9 cellular contexts compared by ENCODE assay signal in the genomic region with DNA sequence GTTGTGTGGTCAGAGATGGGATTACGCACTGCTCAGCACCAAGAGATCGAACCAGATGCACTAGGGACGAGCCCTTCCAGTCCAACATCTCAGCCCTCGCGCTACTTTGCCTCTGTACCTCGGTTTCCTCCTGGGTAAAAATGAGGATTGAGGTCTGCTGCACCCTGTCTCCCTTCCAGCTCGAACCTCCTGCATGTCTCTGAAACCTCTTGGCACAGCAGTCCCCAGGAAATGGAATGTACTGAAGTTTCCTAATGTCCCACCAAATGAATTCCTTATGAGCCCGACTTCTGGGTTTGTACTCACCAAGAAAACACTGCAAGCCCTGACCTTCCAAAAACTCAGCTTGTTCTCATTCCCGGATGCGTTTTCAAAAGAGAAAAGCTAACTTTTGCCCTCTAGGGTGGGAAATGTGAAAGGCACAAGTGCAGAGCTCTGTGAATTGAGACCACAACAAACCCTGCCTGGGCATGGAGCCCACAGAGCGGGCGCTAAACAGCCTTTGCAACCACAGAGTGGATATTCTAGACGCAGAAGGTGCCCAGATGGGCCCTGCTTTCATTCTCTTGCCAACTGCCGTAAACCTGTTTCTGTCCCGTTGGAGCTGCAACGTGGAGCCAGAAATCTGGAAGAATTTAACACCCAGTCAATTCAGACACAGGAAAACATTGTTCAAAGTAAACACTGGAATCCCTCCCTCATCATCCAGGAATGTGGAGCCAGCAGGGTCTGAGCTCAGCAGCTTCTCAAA. TPM values are rescaled to one million over a fixed set of nuclear protein-coding genes. Genes with fewer than 3 reads are reported as not detected.
DNase-seq lines count a peak whose midpoint lies in the region; ATAC-seq, FAIRE-seq and TF ChIP-seq lines count a peak whose summit lies in the region.
"Had no signal": no experiment of that assay in that cellular context is flagged by ENCODE, and none has a peak within 500 bp of the region (broad histone marks: within the 10 kb centered on the region; RNA-seq: fewer than 3 reads in every experiment).

No MANE protein-coding gene starts in this region.

- no peaks in the 10 kb centered on the region for H3K79me2 ChIP-seq in endothelial cell of umbilical vein (ENCODE audit: control insufficient read depth, insufficient read depth, low read length)

- H3K4me1 ChIP-seq in endothelial cell of umbilical vein (ENCODE audit: control insufficient read depth, extremely low read depth, insufficient read depth, low read length) (peaks cover 12% of the 10 kb centered on the region), aorta (ENCODE audit: control insufficient read depth in 1 of 2, insufficient read depth in 2 of 2, low read length in 2 of 2) (peaks cover 0 to 5% of the 10 kb centered on the region in 2 donors)

- CTCF ChIA-PET in endothelial cell of umbilical vein (lab: Charles Lee) = interaction anchor here (0.8 to 2.3 kb wide), 9 partner anchors 12 to 200 kb away, joined by 3 to 19 read pairs (median 7); no protein-coding TSS in a partner anchor

- ATAC-seq in Right ventricle myocardium inferior = peak; percentile 71
- ATAC-seq in aorta (ENCODE audit: low FRiP score) = peak; percentile 78
- no peak for ATAC-seq in GM21528 (IDR thresholded peaks at IDR 0.05; ENCODE audit: low FRiP score, unreplicated experiment)

- no peak overlapping the region for H3K27ac ChIP-seq in endothelial cell of umbilical vein (ENCODE audit: insufficient read depth, low read depth, low read length)
- peak overlapping the region; percentile 31 to 83 for H3K27ac ChIP-seq in aorta (ENCODE audit: low read depth in 1 of 2, low read length in 2 of 2)
- H3K27ac ChIP-seq: C4-2B had no signal

- H3K9me3 ChIP-seq in endothelial cell of umbilical vein (replicated peaks; ENCODE audit: control insufficient read depth, insufficient read depth, low read length) (no peaks in the 10 kb centered on the region), aorta (ENCODE audit: control insufficient read depth, low read length) (peaks cover 1% of the 10 kb centered on the region)

- H3K27me3 ChIP-seq in endothelial cell of umbilical vein (ENCODE audit: control insufficient read depth in 2 of 2, insufficient read depth in 2 of 2, low read length in 2 of 2) (no peaks in the 10 kb centered on the region), aorta (ENCODE audit: control insufficient read depth in 1 of 2, insufficient read depth in 2 of 2, low read length in 1 of 2) (no peaks in the 10 kb centered on the region)

- no peaks in the 10 kb centered on the region for H3K36me3 ChIP-seq in endothelial cell of umbilical vein (ENCODE audit: control insufficient read depth in 2 of 2, extremely low read depth in 1 of 2, insufficient read depth in 2 of 2, low read length in 2 of 2)
- H3K36me3 ChIP-seq in aorta (ENCODE audit: control insufficient read depth in 1 of 2, insufficient read depth in 2 of 2, low read length in 1 of 2) = peaks cover 0 to 2% of the 10 kb centered on the region in 2 donors

- no peaks in the 10 kb centered on the region for H4K20me1 ChIP-seq in endothelial cell of umbilical vein (replicated peaks; ENCODE audit: control insufficient read depth, extremely low read depth, insufficient read depth, low read length)

- 17 to 21% methylated on average over 16 of the region's 16 CpGs for WGBS in aorta, 2 donors

- H3K9me1 ChIP-seq in endothelial cell of umbilical vein (replicated peaks; ENCODE audit: control insufficient read depth, extremely low read depth, insufficient read depth, low read length) = no peaks in the 10 kb centered on the region

- TF ChIP-seq CTCF in endothelial cell of umbilical vein (IDR thresholded peaks at IDR 0.05; ENCODE audit: extremely low read depth in 1 of 2, insufficient read depth in 1 of 2, low read depth in 1 of 2, low read length in 2 of 2) = peak in 1 of 2 donors; percentile 22

- DNase-seq in Right ventricle myocardium inferior (ENCODE audit: missing footprints) = no peak
- no peak for DNase-seq in cardiac septum (ENCODE audit: low spot score)
- DNase-seq in endothelial cell of umbilical vein (ENCODE audit: low read depth, low spot score) = peak; percentile 62
- peak; percentile 37 for DNase-seq in mucosa of gallbladder (ENCODE audit: low spot score)
- peak; percentile 71 to 79 for DNase-seq in aorta
- no peak for DNase-seq in DMS53 (lab: John Stamatoyannopoulos, UW)
- DNase-seq in HT-29 (ENCODE audit: low spot score) = no peak

- no TSS peak for BruUV-seq in endothelial cell of umbilical vein (replicated peaks; lab: Mats Ljungman, UMichigan)

- H2AFZ ChIP-seq in endothelial cell of umbilical vein (ENCODE audit: low read depth, low read length) = peak overlapping the region; percentile 36

- no peak for TF ChIP-seq POLR2A in endothelial cell of umbilical vein (IDR thresholded peaks at IDR 0.05; ENCODE audit: low read depth, low read length)

- FAIRE-seq in endothelial cell of umbilical vein (lab: Jason Lieb, UNC) = peak; percentile 63

- POLR2A ChIA-PET in endothelial cell of umbilical vein (lab: Charles Lee) = no interaction called here

- intact Hi-C loops in Right ventricle myocardium inferior (cut with DNase I) (loop anchor here (5.0 kb wide), 2 partner anchors 45 to 195 kb away; no protein-coding TSS in a partner anchor), cardiac septum (cut with DNase I) (loop anchor here (2.0 kb wide), 1 partner anchor 196 kb away; no protein-coding TSS in a partner anchor), endothelial cell of umbilical vein (cut with micrococcal nuclease) (no loop called here), aorta (cut with DNase I) (loop anchor here in 1 of 2 donors (5.0 kb wide), 1 partner anchor 45 kb away; no protein-coding TSS in a partner anchor)

- peak overlapping the region; percentile 24 for H3K9ac ChIP-seq in endothelial cell of umbilical vein (replicated peaks; ENCODE audit: extremely low read depth, insufficient read depth, low read length)

- dilution Hi-C loops in endothelial cell of umbilical vein (cut with MboI; ENCODE audit: extremely low pct_ligation_motif_present, low sequenced_read_pairs) = no loop called here

- H3K4me3 ChIP-seq in endothelial cell of umbilical vein (replicated peaks in 1 of 3; ENCODE audit: insufficient read depth in 1 of 3, low read depth in 1 of 3, low read length in 3 of 3) (no peak overlapping the region), aorta (ENCODE audit: low read length in 2 of 2) (no peak overlapping the region)

- peak overlapping the region; percentile 23 for H3K4me2 ChIP-seq in endothelial cell of umbilical vein (ENCODE audit: insufficient read depth, low read length)

TF ChIP-seq in endothelial cell of umbilical vein, 7 proteins besides CTCF, POLR2A, EP300 and RAD21:
- TF ChIP-seq MAX (IDR thresholded peaks at IDR 0.05; ENCODE audit: insufficient read depth, insufficient read length) = no peak
- no peak for TF ChIP-seq JUN (IDR thresholded peaks at IDR 0.05; ENCODE audit: borderline replicate concordance, insufficient read depth, insufficient read length, low read depth)
- TF ChIP-seq FOS (IDR thresholded peaks at IDR 0.05; ENCODE audit: borderline replicate concordance, insufficient read depth, low read length) = no peak
- TF ChIP-seq GATA2 (IDR thresholded peaks at IDR 0.05; ENCODE audit: insufficient read depth, insufficient read length, low read depth, low read length) = no peak
- TF ChIP-seq EZH2 (IDR thresholded peaks at IDR 0.05; ENCODE audit: borderline replicate concordance, low read depth, low read length, severe bottlenecking) = no peak

RNA-seq across cellular contexts. Expression of gene CDRT4, which starts 10.3 kb away (rescaled TPM):
- 1.8 TPM for total RNA-seq in Right ventricle myocardium inferior
- 1.8 TPM for total RNA-seq in cardiac septum
- 11.6 and 13.6 TPM in 2 replicates for total RNA-seq in endothelial cell of umbilical vein
- 11.5 and 14.3 TPM in 2 replicates for polyA plus RNA-seq in endothelial cell of umbilical vein
- 2.1 and 2.5 TPM in 2 replicates for polyA plus RNA-seq in endothelial cell of umbilical vein (2011; cell fraction: cytosol; rRNA removed)
- polyA plus RNA-seq in endothelial cell of umbilical vein (2011; cell fraction: nucleus; rRNA removed) = 86.8 and 118 TPM in 2 replicates
- 1.4 and 2.0 TPM in 2 replicates for polyA plus RNA-seq in endothelial cell of umbilical vein (2012)
- polyA minus RNA-seq in endothelial cell of umbilical vein = 28.7 and 31.1 TPM in 2 replicates
- polyA minus RNA-seq in endothelial cell of umbilical vein (2011; cell fraction: cytosol; rRNA and poly(A)+ RNA removed) = not detected
- 30.6 and 36.2 TPM in 2 replicates for polyA minus RNA-seq in endothelial cell of umbilical vein (2011; cell fraction: nucleus; rRNA and poly(A)+ RNA removed)
- total RNA-seq in mucosa of gallbladder = 6.0 TPM
- 10 to 100 TPM; 16.3 to 19.5 TPM for total RNA-seq in aorta
- polyA plus RNA-seq in aorta = 10 to 100 TPM in 1 of 2 donors, 1 to 10 TPM in 1; 2.3 to 16.3 TPM
- total RNA-seq in HT-29 (2014; rRNA removed; shearing (Covaris generic)) = 0.20 TPM in 1 of 2 replicates, not detected in the other

Comparison
In these comparisons a context has a peak if more than half of its experiments do, and no peak if none do; other contexts are left out.
1. DNase-seq: peak in endothelial cell of umbilical vein (single experiment), mucosa of gallbladder (single experiment) and aorta (2 of 2); none in Right ventricle myocardium inferior (single experiment), cardiac septum (single experiment), DMS53 (single experiment) and HT-29 (single experiment).